21 cellular contexts compared by ENCODE assay signal in the genomic region with DNA sequence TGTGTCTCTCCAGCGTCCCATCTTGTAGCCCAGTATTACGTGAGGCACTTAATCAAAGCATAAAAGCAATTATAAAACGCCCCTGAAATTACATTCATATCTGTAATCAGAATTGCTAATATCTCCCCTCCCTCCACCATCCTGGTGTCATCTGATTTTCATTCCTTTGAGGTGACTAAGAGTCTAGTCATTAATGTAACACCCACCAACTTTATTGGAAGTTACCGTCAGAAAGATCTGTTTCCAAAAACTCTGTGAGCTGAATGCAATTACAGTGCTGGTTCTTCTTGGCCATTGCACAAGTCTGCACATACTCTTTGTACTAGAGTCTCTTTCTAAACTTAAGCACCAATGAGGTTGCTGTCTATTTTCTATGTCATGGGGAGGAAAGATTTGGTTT. TPM values are rescaled to one million over a fixed set of nuclear protein-coding genes. Genes with fewer than 3 reads are reported as not detected.
DNase-seq lines count a peak whose midpoint lies in the region; ATAC-seq and TF ChIP-seq lines count a peak whose summit lies in the region.
"Had no signal": no experiment of that assay in that cellular context is flagged by ENCODE, and none has a peak within 500 bp of the region (broad histone marks: within the 10 kb centered on the region; RNA-seq: fewer than 3 reads in every experiment).

No MANE protein-coding gene starts in this region.

- no peak overlapping the region for H3K18ac ChIP-seq in trophoblast cell (ENCODE audit: low read length)

- H3K9me3 ChIP-seq in trophoblast cell (ENCODE audit: insufficient read depth, low read depth, low read length), result no peaks in the 10 kb centered on the region

- no peaks in the 10 kb centered on the region for H3K36me3 Mint-ChIP-seq in natural killer cell treated with Interleukin-12 subunit alpha and Interleukin-12 subunit beta and Interleukin-15 and Interleukin-18, amount 100 ng/mL, for 72 hours
- H3K36me3 Mint-ChIP-seq in natural killer cell (no peaks in the 10 kb centered on the region), chondrocyte (ENCODE audit: low read depth) (no peaks in the 10 kb centered on the region)
- no peaks in the 10 kb centered on the region for H3K36me3 Mint-ChIP-seq in T-helper 2 cell treated with Interferon-gamma antibody and Interleukin-4, amounts not matched to agents 5 μg/mL and 100 μg/mL, for 36 hours (ENCODE audit: low read depth)

- H2BK5ac ChIP-seq in trophoblast cell (ENCODE audit: low read depth, low read length, poor library complexity), result no peak overlapping the region

- H3K4me1 ChIP-seq in trophoblast cell (ENCODE audit: control insufficient read depth in 1 of 2, insufficient read depth in 2 of 2, low read length in 2 of 2), result peaks cover 10 to 11% of the 10 kb centered on the region in 2 experiments

- no peaks in the 10 kb centered on the region for H3K27me3 ChIP-seq in trophoblast cell (ENCODE audit: insufficient read depth, low read length)

- H2AK5ac ChIP-seq in trophoblast cell (ENCODE audit: low read length), result no peak overlapping the region

- no peak for DNase-seq in natural killer cell treated with Interleukin-12 subunit alpha and Interleukin-12 subunit beta and Interleukin-15 and Interleukin-18, amount 100 ng/mL, for 72 hours (ENCODE audit: low spot score)
- DNase-seq in natural killer cell (no peak), SW480 (ENCODE audit: low spot score) (peak; percentile 6), fibroblast of peridontal ligament (ENCODE audit: extremely low read depth) (peak; percentile 41), trophoblast cell (no peak), chondrocyte (ENCODE audit: low spot score) (no peak)
- DNase-seq in T-helper 2 cell treated with Interferon-gamma antibody and Interleukin-4, amounts not matched to agents 5 μg/mL and 100 μg/mL, for 36 hours (ENCODE audit: low spot score), result no peak
- DNase-seq: activated CD8-positive, alpha-beta memory T cell treated with anti-CD3 and anti-CD28 coated beads, Interleukin-2, amount 10 ng/mL, durations not matched to agents 7 days and 5 days; CD4-positive, alpha-beta T cell; cerebellar nuclear complex; DMS153; effector memory CD8-positive, alpha-beta T cell; GF-D8; hypothalamus; IMR-90; kidney; NCI-H146; NCI-H524 treated with DMSO at 0.1 percent for 48 hours; retina; stimulated activated CD8-positive, alpha-beta memory T cell treated with anti-CD3 and anti-CD28 coated beads, Interleukin-4, amount 100 ng/mL, for 48 hours had no signal

- intact Hi-C loops in natural killer cell (cut with micrococcal nuclease), result no loop called here

- H3K79me2 ChIP-seq in trophoblast cell (ENCODE audit: control insufficient read depth, insufficient read depth, low read length, poor library complexity), result no peaks in the 10 kb centered on the region

- H4K8ac ChIP-seq in trophoblast cell (ENCODE audit: low read depth, low read length), result no peak overlapping the region

- no peak overlapping the region for H4K91ac ChIP-seq in trophoblast cell (ENCODE audit: low read depth, low read length)

- no peak overlapping the region for H4K12ac ChIP-seq in trophoblast cell (ENCODE audit: low read depth, low read length)

- H3K23ac ChIP-seq in trophoblast cell (ENCODE audit: low read length), result no peak overlapping the region

- peaks cover 0 to 15% of the 10 kb centered on the region in 2 donors for H3K27me3 Mint-ChIP-seq in natural killer cell treated with Interleukin-12 subunit alpha and Interleukin-12 subunit beta and Interleukin-15 and Interleukin-18, amount 100 ng/mL, for 72 hours
- H3K27me3 Mint-ChIP-seq in natural killer cell (ENCODE audit: low read depth in 2 of 2) (peaks cover 8 to 14% of the 10 kb centered on the region in 2 donors), chondrocyte (ENCODE audit: low read depth) (no peaks in the 10 kb centered on the region)
- peaks cover 2% of the 10 kb centered on the region for H3K27me3 Mint-ChIP-seq in T-helper 2 cell treated with Interferon-gamma antibody and Interleukin-4, amounts not matched to agents 5 μg/mL and 100 μg/mL, for 36 hours (ENCODE audit: low read depth)

- no peak overlapping the region for H3K4me3 ChIP-seq in trophoblast cell (ENCODE audit: low read depth, low read length)

- H3K9me3 Mint-ChIP-seq in natural killer cell treated with Interleukin-12 subunit alpha and Interleukin-12 subunit beta and Interleukin-15 and Interleukin-18, amount 100 ng/mL, for 72 hours, result no peaks in the 10 kb centered on the region
- no peaks in the 10 kb centered on the region for H3K9me3 Mint-ChIP-seq in natural killer cell
- no peaks in the 10 kb centered on the region for H3K9me3 Mint-ChIP-seq in T-helper 2 cell treated with Interferon-gamma antibody and Interleukin-4, amounts not matched to agents 5 μg/mL and 100 μg/mL, for 36 hours
- H3K9me3 Mint-ChIP-seq in chondrocyte (ENCODE audit: low read depth), result no peaks in the 10 kb centered on the region
- H3K9me3 Mint-ChIP-seq: CD4-positive, alpha-beta T cell; effector memory CD8-positive, alpha-beta T cell had no signal

- peak overlapping the region; percentile 43 for H3K4me3 Mint-ChIP-seq in natural killer cell treated with Interleukin-12 subunit alpha and Interleukin-12 subunit beta and Interleukin-15 and Interleukin-18, amount 100 ng/mL, for 72 hours
- no peak overlapping the region for H3K4me3 Mint-ChIP-seq in natural killer cell
- no peak overlapping the region for H3K4me3 Mint-ChIP-seq in T-helper 2 cell treated with Interferon-gamma antibody and Interleukin-4, amounts not matched to agents 5 μg/mL and 100 μg/mL, for 36 hours
- H3K4me3 Mint-ChIP-seq in chondrocyte (ENCODE audit: unreplicated experiment), result no peak overlapping the region
- H3K4me3 Mint-ChIP-seq: activated CD8-positive, alpha-beta memory T cell treated with anti-CD3 and anti-CD28 coated beads, Interleukin-2, amount 10 ng/mL, durations not matched to agents 7 days and 5 days; CD4-positive, alpha-beta T cell; effector memory CD8-positive, alpha-beta T cell had no signal

- no peak overlapping the region for H3K27ac ChIP-seq in trophoblast cell (ENCODE audit: low read depth, low read length)

- H2BK12ac ChIP-seq in trophoblast cell (ENCODE audit: low read length), result no peak overlapping the region

- peak overlapping the region in 1 of 2 donors; percentile 59 for H3K27ac Mint-ChIP-seq in natural killer cell treated with Interleukin-12 subunit alpha and Interleukin-12 subunit beta and Interleukin-15 and Interleukin-18, amount 100 ng/mL, for 72 hours
- H3K27ac Mint-ChIP-seq in natural killer cell, result no peak overlapping the region
- H3K27ac Mint-ChIP-seq in T-helper 2 cell treated with Interferon-gamma antibody and Interleukin-4, amounts not matched to agents 5 μg/mL and 100 μg/mL, for 36 hours, result no peak overlapping the region
- H3K27ac Mint-ChIP-seq in chondrocyte (ENCODE audit: unreplicated experiment), result no peak overlapping the region
- H3K27ac Mint-ChIP-seq: activated CD8-positive, alpha-beta memory T cell treated with anti-CD3 and anti-CD28 coated beads, Interleukin-2, amount 10 ng/mL, durations not matched to agents 7 days and 5 days; CD4-positive, alpha-beta T cell; effector memory CD8-positive, alpha-beta T cell had no signal

- no peak overlapping the region for H3K9ac ChIP-seq in trophoblast cell (ENCODE audit: low read length)

- no peaks in the 10 kb centered on the region for H3K79me1 ChIP-seq in trophoblast cell (ENCODE audit: low read length)

- H3K36me3 ChIP-seq in trophoblast cell (ENCODE audit: control insufficient read depth in 1 of 2, insufficient read depth in 2 of 2, low read length in 2 of 2), result no peaks in the 10 kb centered on the region

- H3K4me1 Mint-ChIP-seq in natural killer cell treated with Interleukin-12 subunit alpha and Interleukin-12 subunit beta and Interleukin-15 and Interleukin-18, amount 100 ng/mL, for 72 hours (ENCODE audit: low read depth in 2 of 2), result peaks cover 14 to 32% of the 10 kb centered on the region in 2 donors
- peaks cover 13% of the 10 kb centered on the region in 2 donors for H3K4me1 Mint-ChIP-seq in natural killer cell
- H3K4me1 Mint-ChIP-seq in T-helper 2 cell treated with Interferon-gamma antibody and Interleukin-4, amounts not matched to agents 5 μg/mL and 100 μg/mL, for 36 hours (ENCODE audit: low read depth), result peaks cover 40% of the 10 kb centered on the region
- H3K4me1 Mint-ChIP-seq in chondrocyte (ENCODE audit: low read depth), result peaks cover 7% of the 10 kb centered on the region

- peak in 1 of 2 donors; percentile 45 for ATAC-seq in natural killer cell treated with Interleukin-12 subunit alpha and Interleukin-12 subunit beta and Interleukin-15 and Interleukin-18, amount 100 ng/mL, for 72 hours
- no peak for ATAC-seq in natural killer cell
- no peak for ATAC-seq in GM21360 (IDR thresholded peaks at IDR 0.05; ENCODE audit: unreplicated experiment)
- ATAC-seq: activated CD8-positive, alpha-beta memory T cell treated with anti-CD3 and anti-CD28 coated beads, Interleukin-2, amount 10 ng/mL, durations not matched to agents 7 days and 5 days; effector memory CD8-positive, alpha-beta T cell had no signal

- H3K4me2 ChIP-seq in trophoblast cell (ENCODE audit: low read length), result no peak overlapping the region

- no peak overlapping the region for H2AFZ ChIP-seq in trophoblast cell (ENCODE audit: insufficient read depth, low read length, poor library complexity)

- no peak overlapping the region for H3K14ac ChIP-seq in trophoblast cell (ENCODE audit: low read length)

- H2BK120ac ChIP-seq in trophoblast cell (ENCODE audit: insufficient read depth, low read length, poor library complexity), result no peak overlapping the region

- no CpG with 5 or more reads among the region's 4 CpGs for WGBS in trophoblast cell (ENCODE audit: extremely low coverage, insufficient coverage, insufficient read length)

- TF ChIP-seq CTCF in natural killer cell (IDR thresholded peaks at IDR 0.05) (no peak), chondrocyte (IDR thresholded peaks at IDR 0.05) (no peak)

- H3K4ac ChIP-seq in trophoblast cell (ENCODE audit: low read depth, low read length), result no peak overlapping the region

RNA-seq across cellular contexts. Expression of a gene that starts 12.5 kb away (rescaled TPM):
- 10 to 100 TPM in 1 of 2 donors, 1 to 10 TPM in 1; 5.6 to 41.9 TPM for total RNA-seq in natural killer cell treated with Interleukin-12 subunit alpha and Interleukin-12 subunit beta and Interleukin-15 and Interleukin-18, amount 100 ng/mL, for 72 hours
- total RNA-seq in natural killer cell (10 to 100 TPM; 24.0 to 50.1 (median 27.1) TPM), chondrocyte (10.4 to 15.8 TPM (median 14.5 TPM) in 3 replicates)
- polyA plus RNA-seq in trophoblast cell (2013), result 13.3 and 14.9 TPM in 2 replicates

Comparison
In these comparisons a context has a peak if more than half of its experiments do, and no peak if none do; other contexts are left out.
1. DNase-seq: peak in SW480 (single experiment) and fibroblast of peridontal ligament (single experiment); none in natural killer cell treated with Interleukin-12 subunit alpha and Interleukin-12 subunit beta and Interleukin-15 and Interleukin-18, amount 100 ng/mL, for 72 hours (single experiment), natural killer cell (single experiment), T-helper 2 cell treated with Interferon-gamma antibody and Interleukin-4, amounts not matched to agents 5 μg/mL and 100 μg/mL, for 36 hours (single experiment), trophoblast cell (0 of 2) and chondrocyte (single experiment).